In genomic region chr1:170669036-170669435, GRCh38 we compare ENCODE assay signal across 3 cellular contexts.
A peak's percentile ranks its signal among the peaks of the same experiment; 100 is the strongest.
TF ChIP-seq lines count a peak whose summit lies in the region.

No MANE protein-coding gene starts in this region.

TF ChIP-seq in SK-N-SH, 30 proteins besides CTCF, POLR2A, EP300 and RAD21:
- TF ChIP-seq POLR2AphosphoS5 (IDR thresholded peaks at IDR 0.05; ENCODE audit: low read depth, low read length) (peak; percentile 4; the same call in 1 of the 2 replicates), SIN3A (IDR thresholded peaks at IDR 0.05; ENCODE audit: borderline replicate concordance, low read depth, low read length) (0 out of 2 replicates have a peak, but pooled peaks have one; percentile 23), MEF2A (IDR thresholded peaks at IDR 0.05; ENCODE audit: borderline replicate concordance, low read depth) (no peak)

TF ChIP-seq in SK-N-SH treated with all-trans-retinoic acid at 6 μM for 48 hours, 23 proteins besides CTCF, POLR2A, EP300 and RAD21:
- TF ChIP-seq RARB (CRISPR knock-in tag; IDR thresholded peaks at IDR 0.05), result no peak
- TF ChIP-seq ZNF8 (CRISPR knock-in tag; IDR thresholded peaks at IDR 0.05), result no peak
- TF ChIP-seq ZNF565 (CRISPR knock-in tag; conservative IDR thresholded peaks at IDR 0.05; ENCODE audit: low read depth), result no peak
- no peak for TF ChIP-seq CSRNP3 (CRISPR knock-in tag; IDR thresholded peaks at IDR 0.05)
- TF ChIP-seq ZFP3 (CRISPR knock-in tag; IDR thresholded peaks at IDR 0.05), result no peak
- TF ChIP-seq PATZ1 (CRISPR knock-in tag; IDR thresholded peaks at IDR 0.05; ENCODE audit: borderline replicate concordance), result no peak
- TF ChIP-seq POU6F1 (CRISPR knock-in tag; IDR thresholded peaks at IDR 0.05; ENCODE audit: borderline replicate concordance, low read depth), result no peak
- no peak for TF ChIP-seq ISL1 (CRISPR knock-in tag; IDR thresholded peaks at IDR 0.05)
- no peak for TF ChIP-seq ZC3H10 (CRISPR knock-in tag; IDR thresholded peaks at IDR 0.05)

TF ChIP-seq in endothelial cell of umbilical vein, 7 proteins besides CTCF, POLR2A, EP300 and RAD21:
- TF ChIP-seq MAX (IDR thresholded peaks at IDR 0.05; ENCODE audit: insufficient read depth, insufficient read length), result no peak
- peak; percentile 13 for TF ChIP-seq EZH2 (IDR thresholded peaks at IDR 0.05; ENCODE audit: borderline replicate concordance, low read depth, low read length, severe bottlenecking)
